16 cellular contexts compared by ENCODE assay signal in genomic region chr1:206478746-206479145, GRCh38.
"Had no signal": no experiment of that assay in that cellular context is flagged by ENCODE, and none has a peak within 500 bp of the region (broad histone marks: within the 10 kb centered on the region; RNA-seq: fewer than 3 reads in every experiment).

No MANE protein-coding gene starts in this region.

- DNase-seq: occipital lobe, upper lobe of right lung had no signal

- H3K4me1 ChIP-seq: gastrocnemius medialis, left lung, psoas muscle, transverse colon, upper lobe of right lung, uterus had no signal

- H3K9me3 ChIP-seq: gastrocnemius medialis, left lung, ovary, psoas muscle, sigmoid colon, suprapubic skin, transverse colon, upper lobe of right lung, uterus had no signal

- H3K27me3 Mint-ChIP-seq: naive thymus-derived CD4-positive, alpha-beta T cell; stimulated activated naive CD8-positive, alpha-beta T cell treated with anti-CD3 and anti-CD28 coated beads, Interleukin-15, amount 100 ng/mL, for 72 hours had no signal

- H3K4me2 ChIP-seq: hepatocyte had no signal

- H3K36me3 ChIP-seq: gastrocnemius medialis, ovary, uterus had no signal

- H3K27ac ChIP-seq: dorsolateral prefrontal cortex, epithelial cell of prostate, gastrocnemius medialis, hepatocyte, left lung, ovary, psoas muscle, sigmoid colon, suprapubic skin, transverse colon, upper lobe of right lung, uterus had no signal

- H3K27ac Mint-ChIP-seq: nephron progenitor cell; stimulated activated naive CD8-positive, alpha-beta T cell treated with anti-CD3 and anti-CD28 coated beads, Interleukin-15, amount 100 ng/mL, for 72 hours had no signal

- H3K9me3 Mint-ChIP-seq: naive thymus-derived CD4-positive, alpha-beta T cell; nephron progenitor cell; stimulated activated naive CD8-positive, alpha-beta T cell treated with anti-CD3 and anti-CD28 coated beads, Interleukin-15, amount 100 ng/mL, for 72 hours had no signal

- H3K4me3 ChIP-seq: dorsolateral prefrontal cortex, gastrocnemius medialis, hepatocyte, left lung, ovary, psoas muscle, sigmoid colon, suprapubic skin, transverse colon, upper lobe of right lung, uterus had no signal

- H3K27me3 ChIP-seq: dorsolateral prefrontal cortex, gastrocnemius medialis, hepatocyte, left lung, ovary, sigmoid colon, suprapubic skin, transverse colon, upper lobe of right lung, uterus had no signal

- H3K4me3 Mint-ChIP-seq: naive thymus-derived CD4-positive, alpha-beta T cell; nephron progenitor cell; stimulated activated naive CD8-positive, alpha-beta T cell treated with anti-CD3 and anti-CD28 coated beads, Interleukin-15, amount 100 ng/mL, for 72 hours had no signal
